ENCODE assay signal across 14 cellular contexts in the genomic region with DNA sequence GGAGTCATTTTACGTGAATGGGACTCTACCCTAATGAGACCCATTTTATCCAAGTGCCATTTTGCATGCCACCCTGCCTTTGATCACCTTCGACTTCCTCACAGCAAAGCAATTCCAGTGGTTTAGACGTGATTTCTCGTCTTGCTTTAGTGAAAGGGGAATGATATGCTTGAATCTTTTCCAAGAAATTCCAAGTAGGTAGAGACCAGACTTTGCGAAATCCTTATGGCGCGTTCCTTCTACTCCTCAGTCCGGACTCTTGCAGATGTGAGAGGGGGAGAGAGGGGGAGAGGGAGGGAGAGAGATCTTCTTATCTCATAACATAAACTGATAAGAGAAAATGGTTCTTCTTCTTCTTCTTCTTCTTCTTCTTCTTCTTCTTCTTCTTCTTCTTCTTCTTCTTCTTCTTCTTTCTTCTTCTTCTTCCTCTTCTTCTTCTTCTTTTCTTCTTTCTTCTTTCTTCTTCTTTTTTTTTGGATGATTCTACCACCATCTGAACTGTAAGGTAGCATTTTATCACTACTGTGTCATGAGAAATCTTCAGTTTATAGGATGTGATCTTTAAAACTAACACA. TPM values are rescaled to one million over a fixed set of nuclear protein-coding genes. Genes with fewer than 3 reads are reported as not detected.
DNase-seq lines count a peak whose midpoint lies in the region; TF ChIP-seq lines count a peak whose summit lies in the region.
"Had no signal": no experiment of that assay in that cellular context is flagged by ENCODE, and none has a peak within 500 bp of the region (broad histone marks: within the 10 kb centered on the region; RNA-seq: fewer than 3 reads in every experiment).

No MANE protein-coding gene starts in this region.

- peaks cover 4% of the 10 kb centered on the region for H3K27me3 ChIP-seq in endocrine pancreas (ENCODE audit: control insufficient read depth, insufficient read depth, low read length)
- H3K27me3 ChIP-seq: ovary had no signal

- in situ Hi-C loops in GM13977 (cut with MboI; ENCODE audit: low pct_unique_long_range_greater_than_20kb, low sequenced_read_pairs, unreplicated experiment), result no loop called here

- TF ChIP-seq CTCF in nephron progenitor cell (IDR thresholded peaks at IDR 0.05) (no peak), GM13977 (IDR thresholded peaks at IDR 0.05; ENCODE audit: extremely low read depth, insufficient read depth, missing control alignments) (no peak)

- H3K4me3 ChIP-seq in endocrine pancreas (ENCODE audit: control insufficient read depth, insufficient read depth, low read length), result peak overlapping the region; percentile 62

- peak overlapping the region in 3 of 4 donors; percentile 63 to 92 (median 72) for H3K4me3 Mint-ChIP-seq in IgD-negative memory B cell
- peak overlapping the region; percentile 70 for H3K4me3 Mint-ChIP-seq in nephron progenitor cell

- H3K27me3 Mint-ChIP-seq in IgD-negative memory B cell (peaks cover 38% of the 10 kb centered on the region), nephron progenitor cell (ENCODE audit: low read depth, poor library complexity) (peaks cover 80% of the 10 kb centered on the region)

- H3K36me3 Mint-ChIP-seq in IgD-negative memory B cell (peaks cover 4% of the 10 kb centered on the region), nephron progenitor cell (ENCODE audit: low read depth) (no peaks in the 10 kb centered on the region)

- peak overlapping the region; percentile 85 to 93 (median 92) for H3K27ac Mint-ChIP-seq in IgD-negative memory B cell
- H3K27ac Mint-ChIP-seq in nephron progenitor cell, result no peak overlapping the region

- H3K9me3 ChIP-seq in endocrine pancreas (ENCODE audit: control insufficient read depth, low read length), result no peaks in the 10 kb centered on the region
- H3K9me3 ChIP-seq: heart right ventricle, ovary had no signal

- no peaks in the 10 kb centered on the region for H3K4me1 ChIP-seq in endocrine pancreas (ENCODE audit: control insufficient read depth, insufficient read depth, low read length)

- H3K9ac ChIP-seq in endocrine pancreas (ENCODE audit: control insufficient read depth, insufficient read depth, low read length), result no peak overlapping the region

- no peaks in the 10 kb centered on the region for H3K36me3 ChIP-seq in endocrine pancreas (ENCODE audit: control insufficient read depth, insufficient read depth, low read length)
- H3K36me3 ChIP-seq: heart right ventricle, ovary, tibial artery had no signal

- DNase-seq in NCI-H345 (lab: John Stamatoyannopoulos, UW), result peak; percentile 9
- no peak for DNase-seq in NCI-H345 treated with DMSO at 0.1 percent for 48 hours (lab: John Stamatoyannopoulos, UW; ENCODE audit: unreplicated experiment)
- no peak for DNase-seq in nephron progenitor cell
- no peak for DNase-seq in AG08396 (ENCODE audit: low spot score)
- DNase-seq in GM13977 (ENCODE audit: low spot score), result no peak
- no peak for DNase-seq in NOMO-1 treated with DMSO at 0.1 percent for 48 hours (lab: John Stamatoyannopoulos, UW; ENCODE audit: unreplicated experiment)
- DNase-seq: DMS153, heart right ventricle, NCI-H1048, NCI-H2171 had no signal

- H3K9me3 Mint-ChIP-seq in IgD-negative memory B cell (peaks cover 0 to 9% (median 0%) of the 10 kb centered on the region in 3 donors), nephron progenitor cell (peaks cover 3% of the 10 kb centered on the region)

- H3K4me1 Mint-ChIP-seq in IgD-negative memory B cell (peaks cover 2 to 24% (median 6%) of the 10 kb centered on the region in 3 donors), nephron progenitor cell (peaks cover 23% of the 10 kb centered on the region)

RNA-seq across cellular contexts. Expression of gene SPAG6, which starts 0.9 kb away (rescaled TPM):
- not detected for polyA plus RNA-seq in IgD-negative memory B cell

RNA-seq across cellular contexts. Expression of gene BMI1, which starts 25.3 kb away (rescaled TPM):
- polyA plus RNA-seq in IgD-negative memory B cell, result 37.9 TPM

RNA-seq across cellular contexts. Expression of gene COMMD3, which starts 30.0 kb away (rescaled TPM):
- polyA plus RNA-seq in IgD-negative memory B cell, result 85.0 TPM
